8 cellular contexts compared by ENCODE assay signal in genomic region chr13:23570099-23570926, GRCh38. TPM values are rescaled to one million over a fixed set of nuclear protein-coding genes. Genes with fewer than 3 reads are reported as not detected.
DNase-seq lines count a peak whose midpoint lies in the region; ATAC-seq and TF ChIP-seq lines count a peak whose summit lies in the region.

A gene with protein sequence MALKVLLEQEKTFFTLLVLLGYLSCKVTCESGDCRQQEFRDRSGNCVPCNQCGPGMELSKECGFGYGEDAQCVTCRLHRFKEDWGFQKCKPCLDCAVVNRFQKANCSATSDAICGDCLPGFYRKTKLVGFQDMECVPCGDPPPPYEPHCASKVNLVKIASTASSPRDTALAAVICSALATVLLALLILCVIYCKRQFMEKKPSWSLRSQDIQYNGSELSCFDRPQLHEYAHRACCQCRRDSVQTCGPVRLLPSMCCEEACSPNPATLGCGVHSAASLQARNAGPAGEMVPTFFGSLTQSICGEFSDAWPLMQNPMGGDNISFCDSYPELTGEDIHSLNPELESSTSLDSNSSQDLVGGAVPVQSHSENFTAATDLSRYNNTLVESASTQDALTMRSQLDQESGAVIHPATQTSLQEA (plus strand): TSS chr13:23570412. CDS start chr13:23590184, 19,772 bp downstream.

- H3K27ac Mint-ChIP-seq in T-helper 17 cell = no peak within 1 kb of the TSS

- peaks cover 5% of the 10 kb centered on the region for H3K4me1 Mint-ChIP-seq in T-helper 17 cell

- no peak for TF ChIP-seq CTCF in heart left ventricle (IDR thresholded peaks at IDR 0.05)

- H3K4me3 Mint-ChIP-seq in T-helper 17 cell = no peak within 1 kb of the TSS

- intact Hi-C loops in heart left ventricle (cut with DNase I) = loop anchor here in 9 of 10 donors (2.0 to 10.0 kb wide), 10 partner anchors 60 to 304 kb away; no protein-coding TSS in a partner anchor

- no peaks in the 10 kb centered on the region for H3K36me3 ChIP-seq in heart left ventricle

- H3K4me1 ChIP-seq in heart left ventricle = peaks cover 0 to 19% (median 0%) of the 10 kb centered on the region in 12 donors

- ATAC-seq in GM18505 (IDR thresholded peaks at IDR 0.05; ENCODE audit: unreplicated experiment) (no peak), T-helper 17 cell (peak; percentile 46), heart left ventricle (peak; percentile 68 to 93 (median 86)), GM19467 (IDR thresholded peaks at IDR 0.05; ENCODE audit: unreplicated experiment) (no peak)

- H3K27me3 ChIP-seq in heart left ventricle = no peaks in the 10 kb centered on the region

- DNase-seq in T-helper 17 cell (no peak), heart left ventricle (peak in 4 of 5 donors; percentile 62 to 84 (median 70)), skeletal muscle cell (ENCODE audit: low read depth) (peak; percentile 87), MV-4-11 (lab: John Stamatoyannopoulos, UW) (no peak), NCI-H1048 (lab: John Stamatoyannopoulos, UW) (no peak)
- DNase-seq in activated CD4-positive, alpha-beta T cell treated with anti-CD3 and anti-CD28 coated beads for 4 hours = no peak

- no peaks in the 10 kb centered on the region for H3K36me3 Mint-ChIP-seq in T-helper 17 cell (ENCODE audit: low read depth)

- H3K4me3 ChIP-seq in heart left ventricle (peak within 1 kb of the TSS; percentile 18 to 63 (median 54)), skeletal muscle cell (ENCODE audit: low read depth, low read length) (peak within 1 kb of the TSS; percentile 34)

- no peaks in the 10 kb centered on the region for H3K9me3 ChIP-seq in T-helper 17 cell (ENCODE audit: control insufficient read depth, low read length, poor library complexity, severe bottlenecking)
- H3K9me3 ChIP-seq in heart left ventricle = no peaks in the 10 kb centered on the region

- TF ChIP-seq POLR2A in GM18505 (IDR thresholded peaks at IDR 0.05; ENCODE audit: borderline replicate concordance, extremely low read depth, insufficient read depth, insufficient read length) (peak; percentile 23), heart left ventricle (IDR thresholded peaks at IDR 0.05) (no peak)

- 11 to 14% (median 13%) methylated on average over 11 of the region's 11 CpGs for WGBS in heart left ventricle, 4 donors

- peak within 1 kb of the TSS; percentile 58 to 86 (median 73) for H3K27ac ChIP-seq in heart left ventricle

- H3K27me3 Mint-ChIP-seq in T-helper 17 cell = peaks cover 75% of the 10 kb centered on the region

RNA-seq across cellular contexts. Expression of the gene that starts here (rescaled TPM):
- under 1 TPM; 0.16 to 0.17 TPM for total RNA-seq in T-helper 17 cell
- 10 to 100 TPM; 12.0 to 35.7 (median 28.0) TPM for total RNA-seq in heart left ventricle
- polyA plus RNA-seq in heart left ventricle = 10 to 100 TPM in 1 of 2 donors, 1 to 10 TPM in 1; 9.1 to 16.6 TPM

Comparison
In these comparisons a context has a peak if more than half of its experiments do, and no peak if none do; other contexts are left out.
1. RNA of the gene that starts here (total RNA-seq): 12.0 to 35.7 TPM in heart left ventricle; 0.16 to 0.17 TPM in T-helper 17 cell; every median in the first group is over 10 times any median in the second.
2. Peak in ATAC-seq in T-helper 17 cell; RNA of the gene not detected or under 1 TPM.
3. ATAC-seq: peak in heart left ventricle (4 of 4); none in GM18505 (single experiment) and GM19467 (single experiment).
4. DNase-seq: peak in heart left ventricle (4 of 5) and skeletal muscle cell (single experiment); none in T-helper 17 cell (0 of 3), MV-4-11 (single experiment), NCI-H1048 (single experiment) and activated CD4-positive, alpha-beta T cell treated with anti-CD3 and anti-CD28 coated beads for 4 hours (0 of 2).